ENCODE assay signal across 29 cellular contexts in the genomic region with DNA sequence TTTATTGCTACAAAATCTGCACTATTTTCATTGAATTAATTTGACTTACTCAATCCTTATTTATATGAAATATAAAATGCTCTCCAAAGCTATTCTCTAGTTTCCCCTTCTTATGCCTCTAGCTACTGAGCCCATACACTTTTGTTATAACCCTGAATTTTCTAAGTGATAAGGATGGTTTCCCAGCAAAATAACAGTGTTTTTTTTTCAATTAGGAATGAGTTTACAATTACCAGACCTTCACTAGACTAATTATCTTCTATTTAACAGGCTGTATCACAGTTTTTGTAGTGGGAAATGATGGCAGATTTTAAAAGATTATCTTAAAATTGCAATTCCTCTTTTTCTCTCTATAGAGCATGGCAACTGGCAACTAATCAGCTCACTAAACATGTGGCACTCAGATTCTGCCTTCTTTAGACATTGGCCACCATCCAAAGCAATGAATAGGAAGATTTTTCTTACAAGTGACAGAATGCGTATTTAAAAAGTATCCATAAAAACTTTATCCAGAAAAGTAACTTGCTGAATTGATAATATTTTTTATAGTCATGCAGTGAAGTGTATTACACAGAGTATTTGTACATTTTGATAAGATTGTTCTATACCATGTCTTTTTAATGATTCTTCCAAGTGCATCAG.
"Had no signal": no experiment of that assay in that cellular context is flagged by ENCODE, and none has a peak within 500 bp of the region (broad histone marks: within the 10 kb centered on the region; RNA-seq: fewer than 3 reads in every experiment).

No MANE protein-coding gene starts in this region.

- DNase-seq: activated CD4-positive, alpha-beta T cell treated with anti-CD3 and anti-CD28 coated beads, Interleukin-2, amount 10 ng/mL, durations not matched to agents 7 days and 5 days; activated CD4-positive, CD25-positive, alpha-beta regulatory T cell treated with anti-CD3 and anti-CD28 coated beads, Interleukin-2, amount 50 U/mL, for 72 hours; activated CD8-positive, alpha-beta memory T cell treated with anti-CD3 and anti-CD28 coated beads, Interleukin-2, amount 50 U/mL, for 4 hours; activated naive CD4-positive, alpha-beta T cell; activated T-cell treated with anti-CD3 and anti-CD28 coated beads, Interleukin-2, amount 50 U/mL, for 24 hours; adrenal gland; central memory CD4-positive, alpha-beta T cell; dermis blood vessel endothelial cell; effector CD8-positive, alpha-beta T cell; erythroblast; foreskin keratinocyte; immature natural killer cell; lower lobe of right lung; mesendoderm; naive thymus-derived CD4-positive, alpha-beta T cell; occipital lobe; small intestine; stimulated activated CD4-positive, alpha-beta T cell treated with anti-CD3 and anti-CD28 coated beads, Interleukin-2, amount 100 ng/mL, for 24 hours; stimulated activated naive CD8-positive, alpha-beta T cell treated with anti-CD3 and anti-CD28 coated beads, Interleukin-15, amount 100 ng/mL, for 72 hours; WERI-Rb-1 had no signal

- H3K4me3 ChIP-seq: adrenal gland, ascending aorta, hepatocyte, lower lobe of right lung, tibial nerve had no signal

- H3K27ac Mint-ChIP-seq: activated CD4-positive, alpha-beta T cell treated with anti-CD3 and anti-CD28 coated beads, Interleukin-2, amount 10 ng/mL, durations not matched to agents 7 days and 5 days; activated naive CD8-positive, alpha-beta T cell; activated T-cell treated with anti-CD3 and anti-CD28 coated beads, Interleukin-2, amount 50 U/mL, for 24 hours; activated T-helper 2 cell treated with anti-CD3 and anti-CD28 coated beads, Interferon-gamma antibody, Interleukin-2, Interleukin-4, amounts not matched to agents 10 μg/mL and 5 μg/mL and 100 μg/mL, durations not matched to agents 14 hours and 24 hours and 36 hours; immature natural killer cell; naive thymus-derived CD4-positive, alpha-beta T cell; stimulated activated effector memory CD8-positive, alpha-beta T cell treated with anti-CD3 and anti-CD28 coated beads, Interleukin-12 subunit alpha, Interleukin-12 subunit beta, amount 100 ng/mL, for 72 hours; stimulated activated naive CD8-positive, alpha-beta T cell treated with anti-CD3 and anti-CD28 coated beads, Interleukin-15, amount 100 ng/mL, for 72 hours had no signal

- H3K4me1 ChIP-seq: foreskin keratinocyte, lower lobe of right lung, tibial nerve had no signal

- H3K27ac ChIP-seq: adrenal gland, ascending aorta, foreskin keratinocyte, hepatocyte, lower lobe of right lung, tibial nerve, WERI-Rb-1 had no signal

- H3K4me1 Mint-ChIP-seq: activated CD4-positive, alpha-beta T cell treated with anti-CD3 and anti-CD28 coated beads, Interleukin-2, amount 10 ng/mL, durations not matched to agents 7 days and 5 days; immature natural killer cell; naive thymus-derived CD4-positive, alpha-beta T cell; stimulated activated effector memory CD8-positive, alpha-beta T cell treated with anti-CD3 and anti-CD28 coated beads, Interleukin-12 subunit alpha, Interleukin-12 subunit beta, amount 100 ng/mL, for 72 hours; stimulated activated naive CD8-positive, alpha-beta T cell treated with anti-CD3 and anti-CD28 coated beads, Interleukin-15, amount 100 ng/mL, for 72 hours had no signal

- H3K79me2 ChIP-seq: hepatocyte had no signal

- H3K27me3 Mint-ChIP-seq: activated CD4-positive, alpha-beta T cell treated with anti-CD3 and anti-CD28 coated beads, Interleukin-2, amount 10 ng/mL, durations not matched to agents 7 days and 5 days; activated naive CD8-positive, alpha-beta T cell; activated T-cell treated with anti-CD3 and anti-CD28 coated beads, Interleukin-2, amount 50 U/mL, for 24 hours; naive thymus-derived CD4-positive, alpha-beta T cell; stimulated activated naive CD8-positive, alpha-beta T cell treated with anti-CD3 and anti-CD28 coated beads, Interleukin-15, amount 100 ng/mL, for 72 hours had no signal

- H3K4me3 Mint-ChIP-seq: activated CD4-positive, alpha-beta T cell treated with anti-CD3 and anti-CD28 coated beads, Interleukin-2, amount 10 ng/mL, durations not matched to agents 7 days and 5 days; activated naive CD8-positive, alpha-beta T cell; activated T-cell treated with anti-CD3 and anti-CD28 coated beads, Interleukin-2, amount 50 U/mL, for 24 hours; immature natural killer cell; naive thymus-derived CD4-positive, alpha-beta T cell; neural crest cell; stimulated activated effector memory CD8-positive, alpha-beta T cell treated with anti-CD3 and anti-CD28 coated beads, Interleukin-12 subunit alpha, Interleukin-12 subunit beta, amount 100 ng/mL, for 72 hours; stimulated activated naive CD8-positive, alpha-beta T cell treated with anti-CD3 and anti-CD28 coated beads, Interleukin-15, amount 100 ng/mL, for 72 hours had no signal

- ATAC-seq: foreskin keratinocyte; left lobe of liver; lower lobe of right lung; naive thymus-derived CD4-positive, alpha-beta T cell; sciatic nerve; stimulated activated effector memory CD8-positive, alpha-beta T cell treated with anti-CD3 and anti-CD28 coated beads, Interleukin-12 subunit alpha, Interleukin-12 subunit beta, amount 100 ng/mL, for 72 hours; stimulated activated naive CD8-positive, alpha-beta T cell treated with anti-CD3 and anti-CD28 coated beads, Interleukin-15, amount 100 ng/mL, for 72 hours had no signal

- H3K9me3 Mint-ChIP-seq: activated CD4-positive, alpha-beta T cell treated with anti-CD3 and anti-CD28 coated beads, Interleukin-2, amount 10 ng/mL, durations not matched to agents 7 days and 5 days; activated T-helper 2 cell treated with anti-CD3 and anti-CD28 coated beads, Interferon-gamma antibody, Interleukin-2, Interleukin-4, amounts not matched to agents 10 μg/mL and 5 μg/mL and 100 μg/mL, durations not matched to agents 14 hours and 24 hours and 36 hours; stimulated activated naive CD8-positive, alpha-beta T cell treated with anti-CD3 and anti-CD28 coated beads, Interleukin-15, amount 100 ng/mL, for 72 hours had no signal

- H3K27me3 ChIP-seq: adrenal gland, ascending aorta, foreskin keratinocyte, hepatocyte, tibial nerve had no signal

- H3K4me2 ChIP-seq: hepatocyte had no signal

- H3K9me3 ChIP-seq: adrenal gland, ascending aorta, lower lobe of right lung, tibial nerve had no signal

- H3K36me3 ChIP-seq: adrenal gland, ascending aorta, lower lobe of right lung, tibial nerve, WERI-Rb-1 had no signal

- H2AFZ ChIP-seq: hepatocyte had no signal

- H3K36me3 Mint-ChIP-seq: activated naive CD8-positive, alpha-beta T cell; immature natural killer cell; naive thymus-derived CD4-positive, alpha-beta T cell; stimulated activated effector memory CD8-positive, alpha-beta T cell treated with anti-CD3 and anti-CD28 coated beads, Interleukin-12 subunit alpha, Interleukin-12 subunit beta, amount 100 ng/mL, for 72 hours had no signal
